ENCODE assay signal across 2 cellular contexts in the genomic region with DNA sequence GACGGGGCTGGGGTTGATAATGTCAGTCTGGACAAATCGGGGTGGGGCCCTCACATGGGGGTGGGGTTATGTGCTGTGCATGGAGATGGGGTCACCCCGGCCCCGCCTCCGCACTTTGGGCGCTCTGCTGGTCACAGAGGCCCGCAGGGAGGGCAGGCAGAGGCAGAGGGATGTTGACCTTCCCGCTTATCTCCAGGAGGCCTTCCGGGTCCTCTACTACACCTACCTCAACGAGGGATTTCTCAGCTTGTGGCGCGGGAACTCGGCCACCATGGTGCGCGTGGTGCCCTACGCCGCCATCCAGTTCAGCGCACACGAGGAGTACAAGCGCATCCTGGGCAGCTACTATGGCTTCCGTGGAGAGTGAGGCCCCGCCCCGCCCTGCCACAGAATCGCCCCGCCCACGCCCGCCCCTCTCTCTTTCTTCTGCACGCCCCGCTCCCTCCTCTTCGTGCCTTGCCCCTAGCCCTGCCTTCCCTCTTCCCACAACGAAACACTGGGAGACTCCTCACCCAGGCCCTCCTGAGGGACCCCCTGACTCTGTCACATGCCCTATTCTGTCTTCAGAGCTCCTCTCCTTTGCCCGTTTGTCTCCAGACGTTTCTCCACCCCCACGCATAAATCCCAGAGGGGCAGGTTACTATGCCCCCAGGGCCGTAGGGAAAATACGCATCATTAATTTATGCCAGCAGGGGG.
TF ChIP-seq lines count a peak whose summit lies in the region.

No MANE protein-coding gene starts in this region.

TF ChIP-seq in HCT116, 20 proteins besides CTCF, POLR2A, EP300 and RAD21 (continued from another document):
- no peak; the same call in 1 of the 2 replicates for TF ChIP-seq SP1 (IDR thresholded peaks at IDR 0.05; ENCODE audit: low read depth)
- TF ChIP-seq CEBPB (IDR thresholded peaks at IDR 0.05; ENCODE audit: low read depth) = no peak
- no peak for TF ChIP-seq CBX3 (IDR thresholded peaks at IDR 0.05; ENCODE audit: low read depth)
- TF ChIP-seq, protein P1, sequence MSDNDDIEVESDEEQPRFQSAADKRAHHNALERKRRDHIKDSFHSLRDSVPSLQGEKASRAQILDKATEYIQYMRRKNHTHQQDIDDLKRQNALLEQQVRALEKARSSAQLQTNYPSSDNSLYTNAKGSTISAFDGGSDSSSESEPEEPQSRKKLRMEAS (IDR thresholded peaks at IDR 0.05) = peak; percentile 91
- peak; percentile 82 for TF ChIP-seq EGR1 (IDR thresholded peaks at IDR 0.05; ENCODE audit: low read depth)
- TF ChIP-seq YY1 (IDR thresholded peaks at IDR 0.05; ENCODE audit: extremely low read depth, insufficient replicate concordance, low read depth, low read length) = no peak

TF ChIP-seq in WTC11, 78 proteins besides CTCF, POLR2A, EP300 and RAD21 (continued from another document and continues in another):
- TF ChIP-seq, protein P2, sequence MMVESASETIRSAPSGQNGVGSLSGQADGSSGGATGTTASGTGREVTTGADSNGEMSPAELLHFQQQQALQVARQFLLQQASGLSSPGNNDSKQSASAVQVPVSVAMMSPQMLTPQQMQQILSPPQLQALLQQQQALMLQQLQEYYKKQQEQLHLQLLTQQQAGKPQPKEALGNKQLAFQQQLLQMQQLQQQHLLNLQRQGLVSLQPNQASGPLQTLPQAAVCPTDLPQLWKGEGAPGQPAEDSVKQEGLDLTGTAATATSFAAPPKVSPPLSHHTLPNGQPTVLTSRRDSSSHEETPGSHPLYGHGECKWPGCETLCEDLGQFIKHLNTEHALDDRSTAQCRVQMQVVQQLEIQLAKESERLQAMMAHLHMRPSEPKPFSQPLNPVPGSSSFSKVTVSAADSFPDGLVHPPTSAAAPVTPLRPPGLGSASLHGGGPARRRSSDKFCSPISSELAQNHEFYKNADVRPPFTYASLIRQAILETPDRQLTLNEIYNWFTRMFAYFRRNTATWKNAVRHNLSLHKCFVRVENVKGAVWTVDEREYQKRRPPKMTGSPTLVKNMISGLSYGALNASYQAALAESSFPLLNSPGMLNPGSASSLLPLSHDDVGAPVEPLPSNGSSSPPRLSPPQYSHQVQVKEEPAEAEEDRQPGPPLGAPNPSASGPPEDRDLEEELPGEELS (CRISPR knock-in tag; IDR thresholded peaks at IDR 0.05) = peak; percentile 65; the same call in 1 of the 2 replicates
- TF ChIP-seq SP1 (CRISPR knock-in tag; conservative IDR thresholded peaks at IDR 0.05) = peak; percentile 86
- TF ChIP-seq, protein P3, sequence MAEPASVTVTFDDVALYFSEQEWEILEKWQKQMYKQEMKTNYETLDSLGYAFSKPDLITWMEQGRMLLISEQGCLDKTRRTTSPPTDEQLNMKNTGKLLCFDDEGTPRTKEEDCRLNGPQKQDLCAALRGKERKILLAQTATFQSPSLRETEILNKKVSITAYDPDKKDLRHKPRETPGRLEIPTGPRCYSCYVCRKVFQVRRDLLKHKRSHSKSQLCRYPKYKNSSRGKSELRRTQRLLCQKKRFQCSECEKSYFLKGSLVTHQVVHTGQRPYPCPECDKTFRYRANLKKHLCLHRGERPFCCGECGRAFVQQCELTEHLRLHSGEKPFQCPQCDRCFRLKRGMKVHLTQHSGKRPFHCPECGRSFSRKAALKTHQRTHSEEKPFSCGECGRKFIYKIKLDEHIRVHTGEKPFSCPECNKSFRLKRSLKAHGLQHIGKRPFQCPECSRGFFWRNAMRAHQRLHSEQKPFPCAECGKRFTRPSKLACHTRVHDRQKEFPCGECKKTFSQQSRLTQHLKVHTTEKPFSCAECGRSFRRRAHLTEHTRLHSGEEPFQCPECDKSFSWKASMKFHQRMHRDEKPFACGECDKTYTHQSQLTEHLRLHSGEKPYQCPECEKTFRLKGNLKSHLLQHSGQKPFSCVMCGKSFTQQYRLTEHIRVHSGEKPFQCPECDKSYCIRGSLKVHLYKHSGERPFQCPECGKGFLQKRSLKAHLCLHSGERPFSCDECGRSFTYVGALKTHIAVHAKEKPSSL (CRISPR knock-in tag; conservative IDR thresholded peaks at IDR 0.05) = no peak
- TF ChIP-seq ZNF396 (CRISPR knock-in tag; IDR thresholded peaks at IDR 0.05; ENCODE audit: borderline replicate concordance) = no peak
- no peak for TF ChIP-seq TP53 (CRISPR knock-in tag; IDR thresholded peaks at IDR 0.05)
- no peak for TF ChIP-seq ATF1 (CRISPR knock-in tag; IDR thresholded peaks at IDR 0.05)
- no peak for TF ChIP-seq NR3C1 (CRISPR knock-in tag; conservative IDR thresholded peaks at IDR 0.05; ENCODE audit: low read depth)
- TF ChIP-seq, protein P4, sequence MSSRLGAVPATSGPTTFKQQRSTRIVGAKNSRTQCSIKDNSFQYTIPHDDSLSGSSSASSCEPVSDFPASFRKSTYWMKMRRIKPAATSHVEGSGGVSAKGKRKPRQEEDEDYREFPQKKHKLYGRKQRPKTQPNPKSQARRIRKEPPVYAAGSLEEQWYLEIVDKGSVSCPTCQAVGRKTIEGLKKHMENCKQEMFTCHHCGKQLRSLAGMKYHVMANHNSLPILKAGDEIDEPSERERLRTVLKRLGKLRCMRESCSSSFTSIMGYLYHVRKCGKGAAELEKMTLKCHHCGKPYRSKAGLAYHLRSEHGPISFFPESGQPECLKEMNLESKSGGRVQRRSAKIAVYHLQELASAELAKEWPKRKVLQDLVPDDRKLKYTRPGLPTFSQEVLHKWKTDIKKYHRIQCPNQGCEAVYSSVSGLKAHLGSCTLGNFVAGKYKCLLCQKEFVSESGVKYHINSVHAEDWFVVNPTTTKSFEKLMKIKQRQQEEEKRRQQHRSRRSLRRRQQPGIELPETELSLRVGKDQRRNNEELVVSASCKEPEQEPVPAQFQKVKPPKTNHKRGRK (CRISPR knock-in tag; IDR thresholded peaks at IDR 0.05; ENCODE audit: borderline replicate concordance) = no peak
- TF ChIP-seq, protein P5, sequence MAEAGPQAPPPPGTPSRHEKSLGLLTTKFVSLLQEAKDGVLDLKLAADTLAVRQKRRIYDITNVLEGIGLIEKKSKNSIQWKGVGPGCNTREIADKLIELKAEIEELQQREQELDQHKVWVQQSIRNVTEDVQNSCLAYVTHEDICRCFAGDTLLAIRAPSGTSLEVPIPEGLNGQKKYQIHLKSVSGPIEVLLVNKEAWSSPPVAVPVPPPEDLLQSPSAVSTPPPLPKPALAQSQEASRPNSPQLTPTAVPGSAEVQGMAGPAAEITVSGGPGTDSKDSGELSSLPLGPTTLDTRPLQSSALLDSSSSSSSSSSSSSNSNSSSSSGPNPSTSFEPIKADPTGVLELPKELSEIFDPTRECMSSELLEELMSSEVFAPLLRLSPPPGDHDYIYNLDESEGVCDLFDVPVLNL (CRISPR knock-in tag; IDR thresholded peaks at IDR 0.05; ENCODE audit: borderline replicate concordance, low read depth) = no peak
- TF ChIP-seq, protein P6, sequence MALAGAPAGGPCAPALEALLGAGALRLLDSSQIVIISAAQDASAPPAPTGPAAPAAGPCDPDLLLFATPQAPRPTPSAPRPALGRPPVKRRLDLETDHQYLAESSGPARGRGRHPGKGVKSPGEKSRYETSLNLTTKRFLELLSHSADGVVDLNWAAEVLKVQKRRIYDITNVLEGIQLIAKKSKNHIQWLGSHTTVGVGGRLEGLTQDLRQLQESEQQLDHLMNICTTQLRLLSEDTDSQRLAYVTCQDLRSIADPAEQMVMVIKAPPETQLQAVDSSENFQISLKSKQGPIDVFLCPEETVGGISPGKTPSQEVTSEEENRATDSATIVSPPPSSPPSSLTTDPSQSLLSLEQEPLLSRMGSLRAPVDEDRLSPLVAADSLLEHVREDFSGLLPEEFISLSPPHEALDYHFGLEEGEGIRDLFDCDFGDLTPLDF (CRISPR knock-in tag; IDR thresholded peaks at IDR 0.05) = no peak
- no peak; the same call in 1 of the 2 replicates for TF ChIP-seq MYBL2 (CRISPR knock-in tag; IDR thresholded peaks at IDR 0.05)
- TF ChIP-seq, protein P7, sequence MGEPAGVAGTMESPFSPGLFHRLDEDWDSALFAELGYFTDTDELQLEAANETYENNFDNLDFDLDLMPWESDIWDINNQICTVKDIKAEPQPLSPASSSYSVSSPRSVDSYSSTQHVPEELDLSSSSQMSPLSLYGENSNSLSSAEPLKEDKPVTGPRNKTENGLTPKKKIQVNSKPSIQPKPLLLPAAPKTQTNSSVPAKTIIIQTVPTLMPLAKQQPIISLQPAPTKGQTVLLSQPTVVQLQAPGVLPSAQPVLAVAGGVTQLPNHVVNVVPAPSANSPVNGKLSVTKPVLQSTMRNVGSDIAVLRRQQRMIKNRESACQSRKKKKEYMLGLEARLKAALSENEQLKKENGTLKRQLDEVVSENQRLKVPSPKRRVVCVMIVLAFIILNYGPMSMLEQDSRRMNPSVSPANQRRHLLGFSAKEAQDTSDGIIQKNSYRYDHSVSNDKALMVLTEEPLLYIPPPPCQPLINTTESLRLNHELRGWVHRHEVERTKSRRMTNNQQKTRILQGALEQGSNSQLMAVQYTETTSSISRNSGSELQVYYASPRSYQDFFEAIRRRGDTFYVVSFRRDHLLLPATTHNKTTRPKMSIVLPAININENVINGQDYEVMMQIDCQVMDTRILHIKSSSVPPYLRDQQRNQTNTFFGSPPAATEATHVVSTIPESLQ (CRISPR knock-in tag; IDR thresholded peaks at IDR 0.05) = no peak
- peak; percentile 23; the same call in 1 of the 2 replicates for TF ChIP-seq FOXK1 (CRISPR knock-in tag; IDR thresholded peaks at IDR 0.05)
- TF ChIP-seq JUN (CRISPR knock-in tag; IDR thresholded peaks at IDR 0.05) = no peak
- TF ChIP-seq KAT7 (CRISPR knock-in tag; IDR thresholded peaks at IDR 0.05; ENCODE audit: borderline replicate concordance) = no peak
- no peak for TF ChIP-seq ELF4 (CRISPR knock-in tag; IDR thresholded peaks at IDR 0.05; ENCODE audit: low read depth)
- TF ChIP-seq, protein P8, sequence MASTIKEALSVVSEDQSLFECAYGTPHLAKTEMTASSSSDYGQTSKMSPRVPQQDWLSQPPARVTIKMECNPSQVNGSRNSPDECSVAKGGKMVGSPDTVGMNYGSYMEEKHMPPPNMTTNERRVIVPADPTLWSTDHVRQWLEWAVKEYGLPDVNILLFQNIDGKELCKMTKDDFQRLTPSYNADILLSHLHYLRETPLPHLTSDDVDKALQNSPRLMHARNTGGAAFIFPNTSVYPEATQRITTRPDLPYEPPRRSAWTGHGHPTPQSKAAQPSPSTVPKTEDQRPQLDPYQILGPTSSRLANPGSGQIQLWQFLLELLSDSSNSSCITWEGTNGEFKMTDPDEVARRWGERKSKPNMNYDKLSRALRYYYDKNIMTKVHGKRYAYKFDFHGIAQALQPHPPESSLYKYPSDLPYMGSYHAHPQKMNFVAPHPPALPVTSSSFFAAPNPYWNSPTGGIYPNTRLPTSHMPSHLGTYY (CRISPR knock-in tag; IDR thresholded peaks at IDR 0.05) = no peak
- no peak for TF ChIP-seq ZNF121 (CRISPR knock-in tag; IDR thresholded peaks at IDR 0.05)
- TF ChIP-seq IRF2 (CRISPR knock-in tag; IDR thresholded peaks at IDR 0.05; ENCODE audit: borderline replicate concordance, low read depth) = no peak
- no peak for TF ChIP-seq ZBTB21 (CRISPR knock-in tag; IDR thresholded peaks at IDR 0.05; ENCODE audit: borderline replicate concordance)
- TF ChIP-seq, protein P9, sequence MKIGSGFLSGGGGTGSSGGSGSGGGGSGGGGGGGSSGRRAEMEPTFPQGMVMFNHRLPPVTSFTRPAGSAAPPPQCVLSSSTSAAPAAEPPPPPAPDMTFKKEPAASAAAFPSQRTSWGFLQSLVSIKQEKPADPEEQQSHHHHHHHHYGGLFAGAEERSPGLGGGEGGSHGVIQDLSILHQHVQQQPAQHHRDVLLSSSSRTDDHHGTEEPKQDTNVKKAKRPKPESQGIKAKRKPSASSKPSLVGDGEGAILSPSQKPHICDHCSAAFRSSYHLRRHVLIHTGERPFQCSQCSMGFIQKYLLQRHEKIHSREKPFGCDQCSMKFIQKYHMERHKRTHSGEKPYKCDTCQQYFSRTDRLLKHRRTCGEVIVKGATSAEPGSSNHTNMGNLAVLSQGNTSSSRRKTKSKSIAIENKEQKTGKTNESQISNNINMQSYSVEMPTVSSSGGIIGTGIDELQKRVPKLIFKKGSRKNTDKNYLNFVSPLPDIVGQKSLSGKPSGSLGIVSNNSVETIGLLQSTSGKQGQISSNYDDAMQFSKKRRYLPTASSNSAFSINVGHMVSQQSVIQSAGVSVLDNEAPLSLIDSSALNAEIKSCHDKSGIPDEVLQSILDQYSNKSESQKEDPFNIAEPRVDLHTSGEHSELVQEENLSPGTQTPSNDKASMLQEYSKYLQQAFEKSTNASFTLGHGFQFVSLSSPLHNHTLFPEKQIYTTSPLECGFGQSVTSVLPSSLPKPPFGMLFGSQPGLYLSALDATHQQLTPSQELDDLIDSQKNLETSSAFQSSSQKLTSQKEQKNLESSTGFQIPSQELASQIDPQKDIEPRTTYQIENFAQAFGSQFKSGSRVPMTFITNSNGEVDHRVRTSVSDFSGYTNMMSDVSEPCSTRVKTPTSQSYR (CRISPR knock-in tag; IDR thresholded peaks at IDR 0.05) = no peak
- TF ChIP-seq, protein P10, sequence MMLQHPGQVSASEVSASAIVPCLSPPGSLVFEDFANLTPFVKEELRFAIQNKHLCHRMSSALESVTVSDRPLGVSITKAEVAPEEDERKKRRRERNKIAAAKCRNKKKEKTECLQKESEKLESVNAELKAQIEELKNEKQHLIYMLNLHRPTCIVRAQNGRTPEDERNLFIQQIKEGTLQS (CRISPR knock-in tag; conservative IDR thresholded peaks at IDR 0.05) = no peak
- TF ChIP-seq, protein P11, sequence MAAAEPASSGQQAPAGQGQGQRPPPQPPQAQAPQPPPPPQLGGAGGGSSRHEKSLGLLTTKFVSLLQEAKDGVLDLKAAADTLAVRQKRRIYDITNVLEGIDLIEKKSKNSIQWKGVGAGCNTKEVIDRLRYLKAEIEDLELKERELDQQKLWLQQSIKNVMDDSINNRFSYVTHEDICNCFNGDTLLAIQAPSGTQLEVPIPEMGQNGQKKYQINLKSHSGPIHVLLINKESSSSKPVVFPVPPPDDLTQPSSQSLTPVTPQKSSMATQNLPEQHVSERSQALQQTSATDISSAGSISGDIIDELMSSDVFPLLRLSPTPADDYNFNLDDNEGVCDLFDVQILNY (CRISPR knock-in tag; IDR thresholded peaks at IDR 0.05) = no peak
- TF ChIP-seq ESRRA (CRISPR knock-in tag; IDR thresholded peaks at IDR 0.05; ENCODE audit: borderline replicate concordance) = peak; percentile 54; the same call in 1 of the 2 replicates
- no peak for TF ChIP-seq NFE2L1 (CRISPR knock-in tag; IDR thresholded peaks at IDR 0.05)
- TF ChIP-seq, protein P1 (CRISPR knock-in tag; IDR thresholded peaks at IDR 0.05) = peak; percentile 66; the same call in 1 of the 2 replicates
- no peak for TF ChIP-seq OVOL2 (CRISPR knock-in tag; IDR thresholded peaks at IDR 0.05; ENCODE audit: borderline replicate concordance)
- no peak for TF ChIP-seq ZNF317 (CRISPR knock-in tag; IDR thresholded peaks at IDR 0.05; ENCODE audit: borderline replicate concordance, low read depth)
- no peak for TF ChIP-seq CBFB (CRISPR knock-in tag; IDR thresholded peaks at IDR 0.05; ENCODE audit: low read depth)
- TF ChIP-seq SOX15 (CRISPR knock-in tag; IDR thresholded peaks at IDR 0.05) = no peak
- TF ChIP-seq, protein P12, sequence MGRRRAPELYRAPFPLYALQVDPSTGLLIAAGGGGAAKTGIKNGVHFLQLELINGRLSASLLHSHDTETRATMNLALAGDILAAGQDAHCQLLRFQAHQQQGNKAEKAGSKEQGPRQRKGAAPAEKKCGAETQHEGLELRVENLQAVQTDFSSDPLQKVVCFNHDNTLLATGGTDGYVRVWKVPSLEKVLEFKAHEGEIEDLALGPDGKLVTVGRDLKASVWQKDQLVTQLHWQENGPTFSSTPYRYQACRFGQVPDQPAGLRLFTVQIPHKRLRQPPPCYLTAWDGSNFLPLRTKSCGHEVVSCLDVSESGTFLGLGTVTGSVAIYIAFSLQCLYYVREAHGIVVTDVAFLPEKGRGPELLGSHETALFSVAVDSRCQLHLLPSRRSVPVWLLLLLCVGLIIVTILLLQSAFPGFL (CRISPR knock-in tag; IDR thresholded peaks at IDR 0.05; ENCODE audit: borderline replicate concordance) = no peak
- TF ChIP-seq, protein P13, sequence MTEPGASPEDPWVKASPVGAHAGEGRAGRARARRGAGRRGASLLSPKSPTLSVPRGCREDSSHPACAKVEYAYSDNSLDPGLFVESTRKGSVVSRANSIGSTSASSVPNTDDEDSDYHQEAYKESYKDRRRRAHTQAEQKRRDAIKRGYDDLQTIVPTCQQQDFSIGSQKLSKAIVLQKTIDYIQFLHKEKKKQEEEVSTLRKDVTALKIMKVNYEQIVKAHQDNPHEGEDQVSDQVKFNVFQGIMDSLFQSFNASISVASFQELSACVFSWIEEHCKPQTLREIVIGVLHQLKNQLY (CRISPR knock-in tag; IDR thresholded peaks at IDR 0.05) = no peak
